In genomic region chr12:49706351-49707126, GRCh38 we compare ENCODE assay signal across 8 cellular contexts.
A peak's percentile ranks its signal among the peaks of the same experiment; 100 is the strongest.
DNase-seq lines count a peak whose midpoint lies in the region; ATAC-seq, FAIRE-seq and TF ChIP-seq lines count a peak whose summit lies in the region.

No MANE protein-coding gene starts in this region.

- no peaks in the 10 kb centered on the region for H3K36me3 ChIP-seq in effector memory CD4-positive, alpha-beta T cell (ENCODE audit: control insufficient read depth, insufficient read depth, low read length)
- no peaks in the 10 kb centered on the region for H3K36me3 ChIP-seq in subcutaneous abdominal adipose tissue (ENCODE audit: control insufficient read depth in 5 of 5, insufficient read depth in 5 of 5, low read length in 5 of 5)

- H3K4me1 Mint-ChIP-seq in memory B cell: peaks cover 41% of the 10 kb centered on the region

- peak overlapping the region; percentile 85 for H3K27ac ChIP-seq in effector memory CD4-positive, alpha-beta T cell (ENCODE audit: insufficient read depth, low read length, poor library complexity, severe bottlenecking)
- peak overlapping the region; percentile 86 for H3K27ac ChIP-seq in subcutaneous abdominal adipose tissue (ENCODE audit: low read depth, low read length)

- DNase-seq in AG20443 (ENCODE audit: low spot score) (peak; percentile 41), GM19238 (ENCODE audit: insufficient read length, low spot score) (peak; percentile 25), memory B cell (ENCODE audit: low spot score in 2 of 2) (peak in 1 of 2 donors; percentile 47), H54 (ENCODE audit: insufficient read length, low spot score) (no peak)
- DNase-seq in effector memory CD4-positive, alpha-beta T cell: no peak

- no peaks in the 10 kb centered on the region for H3K9me3 Mint-ChIP-seq in memory B cell

- ATAC-seq in HG03457 (IDR thresholded peaks at IDR 0.05; ENCODE audit: unreplicated experiment) (peak; percentile 6), memory B cell (ENCODE audit: low read depth) (peak; percentile 21)
- ATAC-seq in activated CD4-positive, CD25-positive, alpha-beta regulatory T cell treated with anti-CD3 and anti-CD28 coated beads, Interleukin-2, amount 50 U/mL, for 24 hours: peak; percentile 8 to 15

- peak overlapping the region; percentile 94 for H3K4me3 ChIP-seq in effector memory CD4-positive, alpha-beta T cell (ENCODE audit: insufficient read depth, low read depth, low read length, poor library complexity, severe bottlenecking)
- peak overlapping the region; percentile 62 to 79 (median 74) for H3K4me3 ChIP-seq in subcutaneous abdominal adipose tissue (ENCODE audit: low read depth in 1 of 5, low read length in 5 of 5)

- peak overlapping the region; percentile 96 for H3K27ac Mint-ChIP-seq in memory B cell

- H3K9ac ChIP-seq in subcutaneous abdominal adipose tissue (ENCODE audit: low read length in 5 of 5): peak overlapping the region in 4 of 5 donors; percentile 68 to 83 (median 74)

- no peak for TF ChIP-seq POLR2A in H54 (IDR thresholded peaks at IDR 0.05; ENCODE audit: low read depth, low read length)

- H3K9me3 ChIP-seq in effector memory CD4-positive, alpha-beta T cell (ENCODE audit: control insufficient read depth, low read length): no peaks in the 10 kb centered on the region
- H3K9me3 ChIP-seq in subcutaneous abdominal adipose tissue (ENCODE audit: control insufficient read depth in 5 of 5, low read length in 5 of 5): no peaks in the 10 kb centered on the region

- H3K27me3 ChIP-seq in effector memory CD4-positive, alpha-beta T cell (replicated peaks; ENCODE audit: control insufficient read depth, insufficient read depth, low read length, poor library complexity, severe bottlenecking): no peaks in the 10 kb centered on the region
- peaks cover 0 to 3% (median 2%) of the 10 kb centered on the region in 5 donors for H3K27me3 ChIP-seq in subcutaneous abdominal adipose tissue (ENCODE audit: control insufficient read depth in 5 of 5, insufficient read depth in 4 of 5, low read length in 5 of 5)

- FAIRE-seq in H54 (lab: Jason Lieb, UNC): no peak

- H3K27me3 Mint-ChIP-seq in memory B cell: peaks cover 3% of the 10 kb centered on the region

- H3K4me3 Mint-ChIP-seq in memory B cell: peak overlapping the region; percentile 97

- peaks cover 28% of the 10 kb centered on the region for H3K4me1 ChIP-seq in effector memory CD4-positive, alpha-beta T cell (ENCODE audit: control insufficient read depth, insufficient read depth, low read length, poor library complexity, severe bottlenecking)
- peaks cover 12 to 46% (median 29%) of the 10 kb centered on the region in 5 donors for H3K4me1 ChIP-seq in subcutaneous abdominal adipose tissue (ENCODE audit: control insufficient read depth in 5 of 5, insufficient read depth in 5 of 5, low read length in 5 of 5)

- no peaks in the 10 kb centered on the region for H3K36me3 Mint-ChIP-seq in memory B cell

Comparison
In these comparisons a context has a peak if more than half of its experiments do, and no peak if none do; other contexts are left out.
1. DNase-seq: peak in AG20443 (single experiment) and GM19238 (single experiment); none in effector memory CD4-positive, alpha-beta T cell (0 of 3) and H54 (single experiment).
2. Peak in every context shown above with its lines, with median percentiles within 50 percentile points of each other: ATAC-seq.